ENCODE assay signal across 16 cellular contexts in the genomic region with DNA sequence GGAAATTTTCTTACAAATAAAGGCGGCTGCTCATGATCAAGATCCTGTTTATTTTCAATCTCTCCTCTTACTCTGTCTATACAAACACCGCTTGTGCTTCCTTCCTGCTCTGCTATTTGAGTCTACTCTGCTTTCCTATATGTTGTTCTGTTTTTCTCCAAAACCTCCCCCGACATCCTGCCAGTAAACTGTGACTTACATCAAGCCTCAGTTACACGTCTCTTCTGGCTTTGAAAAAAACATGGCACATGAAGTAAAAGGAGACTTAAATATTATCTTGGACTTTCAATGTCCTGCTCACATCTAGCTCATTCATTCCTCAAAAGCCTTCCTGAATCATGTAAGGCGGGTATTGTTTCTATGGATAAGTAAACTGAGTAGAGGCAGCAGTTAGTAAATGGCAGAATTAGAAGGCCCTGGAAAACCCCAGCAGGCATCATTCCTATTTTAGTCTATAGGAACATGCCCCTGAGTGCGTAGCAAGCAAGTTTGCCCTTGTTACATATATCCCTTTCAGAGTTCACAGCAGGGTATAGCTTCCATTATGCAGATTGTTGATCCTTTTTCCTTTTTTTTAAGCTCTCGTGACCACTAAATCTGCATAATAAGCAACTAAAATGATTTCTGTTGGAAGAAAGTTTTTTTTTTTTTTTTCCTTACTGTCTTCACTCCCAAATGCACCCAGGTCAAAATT.
DNase-seq lines count a peak whose midpoint lies in the region; ATAC-seq and TF ChIP-seq lines count a peak whose summit lies in the region.
"Had no signal": no experiment of that assay in that cellular context is flagged by ENCODE, and none has a peak within 500 bp of the region (broad histone marks: within the 10 kb centered on the region; RNA-seq: fewer than 3 reads in every experiment).

No MANE protein-coding gene starts in this region.

- no peak overlapping the region for H2BK120ac ChIP-seq in mesendoderm (ENCODE audit: low read depth, low read length)

- no peak overlapping the region for H3K4me3 Mint-ChIP-seq in endodermal cell
- H3K4me3 Mint-ChIP-seq in CD4-positive, alpha-beta memory T cell = no peak overlapping the region
- H3K4me3 Mint-ChIP-seq: activated B cell treated with CpG ODN at 0.5 μM for 24 hours had no signal

- no peak overlapping the region for H2BK5ac ChIP-seq in mesendoderm (ENCODE audit: low read length)

- no peak overlapping the region for H3K4me2 ChIP-seq in mesendoderm (ENCODE audit: low read length)

- H3K27me3 Mint-ChIP-seq in endodermal cell (ENCODE audit: insufficient read depth) = peaks cover 33% of the 10 kb centered on the region
- peaks cover 8 to 10% of the 10 kb centered on the region in 2 donors for H3K27me3 Mint-ChIP-seq in CD4-positive, alpha-beta memory T cell

- TF ChIP-seq EP300 in stomach (IDR thresholded peaks at IDR 0.05) = no peak

- no peaks in the 10 kb centered on the region for H3K4me1 Mint-ChIP-seq in endodermal cell
- no peaks in the 10 kb centered on the region for H3K4me1 Mint-ChIP-seq in CD4-positive, alpha-beta memory T cell
- H3K4me1 Mint-ChIP-seq: activated B cell treated with CpG ODN at 0.5 μM for 24 hours had no signal

- TF ChIP-seq CTCF in endodermal cell (conservative IDR thresholded peaks at IDR 0.05) = no peak
- no peak for TF ChIP-seq CTCF in stomach (IDR thresholded peaks at IDR 0.05)

- H4K8ac ChIP-seq in mesendoderm (ENCODE audit: low read depth, low read length) = no peak overlapping the region

- H3K4me3 ChIP-seq in endodermal cell (ENCODE audit: low read length) (no peak overlapping the region), mesendoderm (ENCODE audit: low read length) (no peak overlapping the region), stomach (no peak overlapping the region)
- H3K4me3 ChIP-seq in CD4-positive, alpha-beta memory T cell (ENCODE audit: low read length in 2 of 2) = no peak overlapping the region
- H3K4me3 ChIP-seq: pancreas had no signal

- 28 to 52% methylated on average over 3 to 7 of the region's 7 CpGs for WGBS in endodermal cell (ENCODE audit: insufficient coverage in 1 of 2, insufficient read length in 1 of 2), 2 experiments
- no CpG with 5 or more reads among the region's 7 CpGs for WGBS in mesendoderm (ENCODE audit: extremely low coverage, insufficient coverage, low lambda C conversion rate)
- WGBS in stomach, 5 donors = 58 to 69% (median 67%) methylated on average over 7 of the region's 7 CpGs

- H3K27ac ChIP-seq in endodermal cell (ENCODE audit: low read depth, low read length) (peak overlapping the region; percentile 97), mesendoderm (ENCODE audit: low read depth, low read length) (no peak overlapping the region), stomach (no peak overlapping the region)
- no peak overlapping the region for H3K27ac ChIP-seq in CD4-positive, alpha-beta memory T cell (ENCODE audit: low read depth, low read length)
- H3K27ac ChIP-seq: epithelial cell of prostate, pancreas had no signal

- no peak overlapping the region for H3K56ac ChIP-seq in mesendoderm (ENCODE audit: low read length)

- H3K18ac ChIP-seq in mesendoderm (ENCODE audit: low read length) = no peak overlapping the region

- H3K9ac ChIP-seq in endodermal cell (ENCODE audit: extremely low read depth, low read length, poor library complexity, severe bottlenecking) (no peak overlapping the region), mesendoderm (ENCODE audit: low read length) (no peak overlapping the region)

- H3K9me3 ChIP-seq in endodermal cell (ENCODE audit: control insufficient read depth, low read length) = peaks cover 7% of the 10 kb centered on the region
- no peaks in the 10 kb centered on the region for H3K9me3 ChIP-seq in CD4-positive, alpha-beta memory T cell (ENCODE audit: control insufficient read depth in 1 of 2, low read length in 2 of 2)
- peaks cover 0 to 8% (median 2%) of the 10 kb centered on the region in 4 donors for H3K9me3 ChIP-seq in stomach
- H3K9me3 ChIP-seq: pancreas had no signal

- intact Hi-C loops in CD4-positive, alpha-beta memory T cell (cut with micrococcal nuclease) = no loop called here
- intact Hi-C loops in stomach (cut with DNase I; ENCODE audit: low total_unique reads) = no loop called here

- H3K27me3 ChIP-seq in endodermal cell (ENCODE audit: control insufficient read depth, insufficient read depth, low read length, poor library complexity, severe bottlenecking) (no peaks in the 10 kb centered on the region), mesendoderm (ENCODE audit: insufficient read depth, low read length, poor library complexity) (no peaks in the 10 kb centered on the region), stomach (peaks cover 0 to 5% (median 0%) of the 10 kb centered on the region in 3 donors)
- H3K27me3 ChIP-seq in CD4-positive, alpha-beta memory T cell (ENCODE audit: insufficient read depth, low read length) = no peaks in the 10 kb centered on the region
- H3K27me3 ChIP-seq: pancreas had no signal

- no peaks in the 10 kb centered on the region for H3K4me1 ChIP-seq in endodermal cell (ENCODE audit: control insufficient read depth, insufficient read depth, low read length)
- peaks cover 7% of the 10 kb centered on the region for H3K4me1 ChIP-seq in mesendoderm (ENCODE audit: control insufficient read depth, low read depth, low read length)
- H3K4me1 ChIP-seq in CD4-positive, alpha-beta memory T cell (ENCODE audit: insufficient read depth, low read length) = no peaks in the 10 kb centered on the region
- no peaks in the 10 kb centered on the region for H3K4me1 ChIP-seq in stomach
- H3K4me1 ChIP-seq: pancreas had no signal

- peaks cover 22% of the 10 kb centered on the region for H3K9me3 Mint-ChIP-seq in endodermal cell
- peaks cover 0 to 15% (median 10%) of the 10 kb centered on the region in 8 donors for H3K9me3 Mint-ChIP-seq in CD4-positive, alpha-beta memory T cell

- no peak overlapping the region for H3K27ac Mint-ChIP-seq in endodermal cell
- H3K27ac Mint-ChIP-seq in CD4-positive, alpha-beta memory T cell = no peak overlapping the region
- H3K27ac Mint-ChIP-seq: activated B cell treated with CpG ODN at 0.5 μM for 24 hours had no signal

- H3K23ac ChIP-seq in mesendoderm (ENCODE audit: low read length) = no peak overlapping the region

- DNase-seq in DMS53 treated with DMSO at 0.1 percent for 48 hours (lab: John Stamatoyannopoulos, UW; ENCODE audit: unreplicated experiment) = peak; percentile 11
- DNase-seq in endodermal cell = peak; percentile 49
- peak; percentile 53 for DNase-seq in mesendoderm
- no peak for DNase-seq in CD4-positive, alpha-beta memory T cell
- no peak for DNase-seq in activated T-cell treated with anti-CD3 and anti-CD28 coated beads, Interleukin-2, amount 50 U/mL, for 48 hours
- no peak for DNase-seq in SHP77 treated with DMSO at 0.1 percent for 48 hours (lab: John Stamatoyannopoulos, UW)
- DNase-seq in stomach = no peak
- DNase-seq: activated B cell treated with CpG ODN at 0.5 μM for 24 hours; activated effector memory CD4-positive, alpha-beta T cell treated with anti-CD3 and anti-CD28 coated beads, Interleukin-2, amount 50 U/mL, for 16 hours; NCI-H146; NCI-H345; pancreas; small intestine had no signal

- no peaks in the 10 kb centered on the region for H3K36me3 ChIP-seq in endodermal cell (ENCODE audit: control insufficient read depth, insufficient read depth, low read length)
- no peaks in the 10 kb centered on the region for H3K36me3 ChIP-seq in mesendoderm (ENCODE audit: control insufficient read depth, insufficient read depth, low read length)
- H3K36me3 ChIP-seq in CD4-positive, alpha-beta memory T cell (ENCODE audit: insufficient read depth, low read length) = no peaks in the 10 kb centered on the region
- H3K36me3 ChIP-seq in stomach = no peaks in the 10 kb centered on the region
- H3K36me3 ChIP-seq: pancreas had no signal

- no peaks in the 10 kb centered on the region for H3K36me3 Mint-ChIP-seq in endodermal cell (ENCODE audit: low read depth)
- H3K36me3 Mint-ChIP-seq in CD4-positive, alpha-beta memory T cell = no peaks in the 10 kb centered on the region

- no peaks in the 10 kb centered on the region for H3K79me2 ChIP-seq in mesendoderm (ENCODE audit: control insufficient read depth, insufficient read depth, low read length)

- no peak overlapping the region for H4K5ac ChIP-seq in mesendoderm (ENCODE audit: low read length)

- no peak overlapping the region for H2AK5ac ChIP-seq in mesendoderm (ENCODE audit: low read length)

- POLR2A ChIA-PET in CD4-positive, alpha-beta memory T cell (lab: Charles Lee; ENCODE audit: partially characterized antibody) = no interaction called here

- TF ChIP-seq POLR2A in stomach (IDR thresholded peaks at IDR 0.05) = no peak

- ATAC-seq in HG03342 (IDR thresholded peaks at IDR 0.05; ENCODE audit: unreplicated experiment) = peak; percentile 39
- ATAC-seq: Right ventricle myocardium inferior had no signal

- no peaks in the 10 kb centered on the region for H3K79me1 ChIP-seq in mesendoderm (ENCODE audit: low read length)

- H3K4ac ChIP-seq in mesendoderm (ENCODE audit: low read depth, low read length) = no peak overlapping the region

- CTCF ChIA-PET in CD4-positive, alpha-beta memory T cell (lab: Charles Lee; ENCODE audit: partially characterized antibody) = no interaction called here

- H2BK15ac ChIP-seq in mesendoderm (replicated peaks; ENCODE audit: low read depth) = peak overlapping the region; percentile 2

Comparison
In these comparisons a context has a peak if more than half of its experiments do, and no peak if none do; other contexts are left out.
1. DNase-seq: peak in DMS53 treated with DMSO at 0.1 percent for 48 hours (single experiment), endodermal cell (single experiment) and mesendoderm (single experiment); none in CD4-positive, alpha-beta memory T cell (0 of 5), activated T-cell treated with anti-CD3 and anti-CD28 coated beads, Interleukin-2, amount 50 U/mL, for 48 hours (0 of 2), SHP77 treated with DMSO at 0.1 percent for 48 hours (single experiment) and stomach (single experiment).